Comparison of ENCODE assay signal across 24 cellular contexts in genomic region chr9:122036408-122036807, GRCh38.
"Had no signal": no experiment of that assay in that cellular context is flagged by ENCODE, and none has a peak within 500 bp of the region (broad histone marks: within the 10 kb centered on the region; RNA-seq: fewer than 3 reads in every experiment).

No MANE protein-coding gene starts in this region.

- H3K27me3 ChIP-seq: heart right ventricle, left lung, tibial nerve, upper lobe of left lung had no signal

- H3K36me3 ChIP-seq: prostate gland had no signal

- ATAC-seq: esophagus mucosa; heart right ventricle; left cardiac atrium; left lung; naive thymus-derived CD4-positive, alpha-beta T cell; right cardiac atrium; stimulated activated naive B cell treated with anti-CD40 and anti-IgM and Interleukin-4, amounts not matched to agents 10 μg/mL and 1 μg/mL and 100 μg/mL, for 72 hours had no signal

- H3K4me1 ChIP-seq: prostate gland had no signal

- H3K9me3 ChIP-seq: heart right ventricle, left lung, prostate gland, thoracic aorta, tibial nerve, upper lobe of left lung had no signal

- DNase-seq: effector CD8-positive, alpha-beta T cell; endodermal cell; glutamatergic neuron; heart right ventricle; hippocampal formation; left cardiac atrium; left lung; naive thymus-derived CD4-positive, alpha-beta T cell; nephron progenitor cell; nucleus accumbens; right cardiac atrium; stimulated activated CD4-positive, alpha-beta T cell treated with anti-CD3 and anti-CD28 coated beads, Interleukin-15, amount 100 ng/mL, for 24 hours; stimulated activated CD4-positive, alpha-beta T cell treated with anti-CD3 and anti-CD28 coated beads, Interleukin-2, amount 100 ng/mL, for 48 hours; stimulated activated naive B cell treated with anti-CD40 and anti-IgM and Interleukin-4, amounts not matched to agents 10 μg/mL and 1 μg/mL and 100 μg/mL, for 72 hours; upper lobe of left lung had no signal

- FAIRE-seq: colon, islet of Langerhans, urothelium cell line had no signal

- H3K4me3 ChIP-seq: heart right ventricle, left lung, prostate gland, skin epidermis, thoracic aorta, tibial nerve, upper lobe of left lung had no signal

- H3K27ac ChIP-seq: epithelial cell of prostate, heart right ventricle, left lung, prostate gland, skin epidermis, thoracic aorta, tibial nerve, upper lobe of left lung had no signal
